24 cellular contexts compared by ENCODE assay signal in genomic region chr6:148385379-148385778, GRCh38. TPM values are rescaled to one million over a fixed set of nuclear protein-coding genes. Genes with fewer than 3 reads are reported as not detected.
"Had no signal": no experiment of that assay in that cellular context is flagged by ENCODE, and none has a peak within 500 bp of the region (broad histone marks: within the 10 kb centered on the region; RNA-seq: fewer than 3 reads in every experiment).

No MANE protein-coding gene starts in this region.

- H3K9me3 Mint-ChIP-seq: activated naive CD8-positive, alpha-beta T cell treated with anti-CD3 and anti-CD28 coated beads, Interleukin-2, amount 10 ng/mL, durations not matched to agents 7 days and 5 days; T-cell had no signal

- H3K36me3 ChIP-seq: adrenal gland had no signal

- H3K4me3 Mint-ChIP-seq: activated CD8-positive, alpha-beta T cell treated with anti-CD3 and anti-CD28 coated beads, Interleukin-2, amount 10 ng/mL, durations not matched to agents 7 days and 5 days; activated naive CD8-positive, alpha-beta T cell treated with anti-CD3 and anti-CD28 coated beads, Interleukin-2, amount 10 ng/mL, durations not matched to agents 7 days and 5 days; T-cell had no signal

- H3K27ac ChIP-seq: adrenal gland, SK-N-MC, WERI-Rb-1 had no signal

- ATAC-seq: activated CD4-positive, CD25-positive, alpha-beta regulatory T cell treated with anti-CD3 and anti-CD28 coated beads, Interleukin-2, amount 50 U/mL, for 24 hours; activated CD8-positive, alpha-beta T cell treated with anti-CD3 and anti-CD28 coated beads, Interleukin-2, amount 10 ng/mL, durations not matched to agents 7 days and 5 days; K562; T-cell had no signal

- H3K4me1 Mint-ChIP-seq: activated naive CD8-positive, alpha-beta T cell treated with anti-CD3 and anti-CD28 coated beads, Interleukin-2, amount 10 ng/mL, durations not matched to agents 7 days and 5 days; T-cell had no signal

- DNase-seq: activated CD4-positive, alpha-beta T cell treated with anti-CD3 and anti-CD28 coated beads for 4 hours; activated CD8-positive, alpha-beta memory T cell treated with anti-CD3 and anti-CD28 coated beads, Interleukin-2, amount 50 U/mL, for 48 hours; activated CD8-positive, alpha-beta T cell treated with anti-CD3 and anti-CD28 coated beads, Interleukin-2, amount 10 ng/mL, durations not matched to agents 7 days and 5 days; activated naive CD4-positive, alpha-beta T cell treated with anti-CD3 and anti-CD28 coated beads, Interleukin-2, amount 50 U/mL, for 16 hours; activated naive CD8-positive, alpha-beta T cell treated with anti-CD3 and anti-CD28 coated beads, Interleukin-2, amount 10 ng/mL, durations not matched to agents 7 days and 5 days; activated T-cell treated with anti-CD3 and anti-CD28 coated beads, Interleukin-2, amount 50 U/mL, for 1 hour; adrenal gland; anterior cingulate cortex; central memory CD4-positive, alpha-beta T cell; Karpas-422; MM.1S; NCI-H1105 treated with DMSO at 0.1 percent for 48 hours; NCI-H1436 treated with DMSO at 0.1 percent for 48 hours; NCI-H1930; NCI-H345; NCI-H510A; NCI-H526 treated with DMSO at 0.1 percent for 48 hours; NCI-H82; T-cell; WERI-Rb-1 had no signal

- H3K4me3 ChIP-seq: adrenal gland, K562, SK-N-MC had no signal

- H3K27ac Mint-ChIP-seq: activated CD8-positive, alpha-beta T cell treated with anti-CD3 and anti-CD28 coated beads, Interleukin-2, amount 10 ng/mL, durations not matched to agents 7 days and 5 days; activated naive CD8-positive, alpha-beta T cell treated with anti-CD3 and anti-CD28 coated beads, Interleukin-2, amount 10 ng/mL, durations not matched to agents 7 days and 5 days; T-cell had no signal

- H3K9me3 ChIP-seq: adrenal gland had no signal

- H3K27me3 ChIP-seq: adrenal gland had no signal

- H3K36me3 Mint-ChIP-seq: activated naive CD8-positive, alpha-beta T cell treated with anti-CD3 and anti-CD28 coated beads, Interleukin-2, amount 10 ng/mL, durations not matched to agents 7 days and 5 days; T-cell had no signal

RNA-seq across cellular contexts. Expression of gene SASH1, which starts 42.7 kb away (rescaled TPM):
- total RNA-seq: activated CD8-positive, alpha-beta T cell treated with anti-CD3 and anti-CD28 coated beads, Interleukin-2, amount 10 ng/mL, durations not matched to agents 7 days and 5 days; activated naive CD8-positive, alpha-beta T cell treated with anti-CD3 and anti-CD28 coated beads, Interleukin-2, amount 10 ng/mL, durations not matched to agents 7 days and 5 days; OCI-LY7 had no signal
